In genomic region chrX:78330540-78330939, GRCh38 we compare ENCODE assay signal across 18 cellular contexts. TPM values are rescaled to one million over a fixed set of nuclear protein-coding genes. Genes with fewer than 3 reads are reported as not detected.
DNase-seq lines count a peak whose midpoint lies in the region; ATAC-seq lines count a peak whose summit lies in the region.
"Had no signal": no experiment of that assay in that cellular context is flagged by ENCODE, and none has a peak within 500 bp of the region (broad histone marks: within the 10 kb centered on the region; RNA-seq: fewer than 3 reads in every experiment).

No MANE protein-coding gene starts in this region.

- peaks cover 7% of the 10 kb centered on the region for H3K36me3 Mint-ChIP-seq in T-helper 1 cell treated with Interleukin-12 subunit alpha and Interleukin-12 subunit beta and Interleukin-4 antibody, amounts not matched to agents 30 μg/mL and 1 μg/mL, for 36 hours (ENCODE audit: low read depth)

- H3K9me3 Mint-ChIP-seq in T-helper 1 cell treated with Interleukin-12 subunit alpha and Interleukin-12 subunit beta and Interleukin-4 antibody, amounts not matched to agents 30 μg/mL and 1 μg/mL, for 36 hours: no peaks in the 10 kb centered on the region
- H3K9me3 Mint-ChIP-seq: activated naive CD8-positive, alpha-beta T cell treated with anti-CD3 and anti-CD28 coated beads, Interleukin-2, amount 10 ng/mL, durations not matched to agents 7 days and 5 days had no signal

- ATAC-seq in GM18909 (IDR thresholded peaks at IDR 0.05; ENCODE audit: poor library complexity, unreplicated experiment) (peak; percentile 36), HG03442 (IDR thresholded peaks at IDR 0.05; ENCODE audit: unreplicated experiment) (peak; percentile 31)

- H3K27me3 Mint-ChIP-seq in T-helper 1 cell treated with Interleukin-12 subunit alpha and Interleukin-12 subunit beta and Interleukin-4 antibody, amounts not matched to agents 30 μg/mL and 1 μg/mL, for 36 hours (ENCODE audit: low read depth): no peaks in the 10 kb centered on the region
- H3K27me3 Mint-ChIP-seq: activated naive CD8-positive, alpha-beta T cell treated with anti-CD3 and anti-CD28 coated beads, Interleukin-2, amount 10 ng/mL, durations not matched to agents 7 days and 5 days had no signal

- H3K27ac Mint-ChIP-seq in T-helper 1 cell treated with Interleukin-12 subunit alpha and Interleukin-12 subunit beta and Interleukin-4 antibody, amounts not matched to agents 30 μg/mL and 1 μg/mL, for 36 hours: peak overlapping the region; percentile 71
- H3K27ac Mint-ChIP-seq: activated naive CD8-positive, alpha-beta T cell treated with anti-CD3 and anti-CD28 coated beads, Interleukin-2, amount 10 ng/mL, durations not matched to agents 7 days and 5 days had no signal

- peaks cover 61% of the 10 kb centered on the region for H3K4me1 Mint-ChIP-seq in T-helper 1 cell treated with Interleukin-12 subunit alpha and Interleukin-12 subunit beta and Interleukin-4 antibody, amounts not matched to agents 30 μg/mL and 1 μg/mL, for 36 hours (ENCODE audit: low read depth)

- no peak for DNase-seq in T-helper 1 cell
- peak; percentile 45 for DNase-seq in myocyte (ENCODE audit: low read depth)
- no peak for DNase-seq in NCI-H1417 treated with DMSO at 0.1 percent for 48 hours (lab: John Stamatoyannopoulos, UW)
- DNase-seq in T1000 (lab: John Stamatoyannopoulos, UW): no peak
- DNase-seq in NCI-H2081 treated with DMSO at 0.1 percent for 48 hours (lab: John Stamatoyannopoulos, UW): no peak
- DNase-seq: activated CD4-positive, alpha-beta T cell treated with anti-CD3 and anti-CD28 coated beads, Interleukin-2, amount 50 U/mL, for 48 hours; activated naive CD8-positive, alpha-beta T cell treated with anti-CD3 and anti-CD28 coated beads, Interleukin-2, amount 10 ng/mL, durations not matched to agents 7 days and 5 days; DMS79 treated with DMSO at 0.1 percent for 48 hours; effector CD4-positive, alpha-beta T cell; hypothalamus; NCI-H1092 treated with DMSO at 0.1 percent for 48 hours; NCI-H2171 treated with DMSO at 0.1 percent for 48 hours; NK-92 treated with Interleukin-12 subunit alpha and Interleukin-12 subunit beta, amount 100 ng/mL, for 24 hours had no signal

- H3K4me3 Mint-ChIP-seq in T-helper 1 cell treated with Interleukin-12 subunit alpha and Interleukin-12 subunit beta and Interleukin-4 antibody, amounts not matched to agents 30 μg/mL and 1 μg/mL, for 36 hours: no peak overlapping the region

RNA-seq across cellular contexts. Expression of gene CYSLTR1, which starts 3.1 kb away (rescaled TPM):
- total RNA-seq in myocyte: 1.1 and 9.5 TPM in 2 replicates
- polyA plus RNA-seq in myocyte (2012): 0.44 TPM
- total RNA-seq: cardiac muscle cell, osteocyte had no signal
- polyA plus RNA-seq: cardiac muscle cell had no signal
